ENCODE assay signal across 15 cellular contexts in the genomic region with DNA sequence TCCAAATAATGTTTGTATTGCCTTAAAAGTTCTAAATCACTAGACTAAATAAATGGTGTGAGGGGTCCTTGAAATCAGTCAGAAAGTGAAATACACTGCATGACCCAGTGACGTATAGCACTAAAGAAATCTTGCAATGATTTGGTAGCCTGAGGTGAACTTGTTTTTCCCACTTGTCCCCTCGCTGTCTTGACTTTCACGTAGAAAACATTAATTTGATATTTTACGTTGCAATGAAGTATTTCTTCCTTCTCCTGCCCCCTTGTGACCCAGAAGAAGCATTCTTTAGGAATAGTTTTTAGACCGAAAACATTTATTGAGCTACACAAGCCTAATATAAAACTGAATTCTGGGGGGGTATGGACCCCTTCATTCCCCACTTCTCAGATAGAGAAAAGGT. TPM values are rescaled to one million over a fixed set of nuclear protein-coding genes. Genes with fewer than 3 reads are reported as not detected.
DNase-seq lines count a peak whose midpoint lies in the region; ATAC-seq, FAIRE-seq and TF ChIP-seq lines count a peak whose summit lies in the region.
"Had no signal": no experiment of that assay in that cellular context is flagged by ENCODE, and none has a peak within 500 bp of the region (broad histone marks: within the 10 kb centered on the region; RNA-seq: fewer than 3 reads in every experiment).

No MANE protein-coding gene starts in this region.

- no peak overlapping the region for H3K4me2 ChIP-seq in Loucy (ENCODE audit: low read depth, low read length, poor library complexity, severe bottlenecking)

- H3K4me1 ChIP-seq in Loucy (ENCODE audit: insufficient read depth, low read length, poor library complexity, severe bottlenecking) = no peaks in the 10 kb centered on the region
- H3K4me1 ChIP-seq in lower lobe of right lung = no peaks in the 10 kb centered on the region
- H3K4me1 ChIP-seq: psoas muscle had no signal

- intact Hi-C loops in lower lobe of right lung (cut with DNase I) = no loop called here

- no peaks in the 10 kb centered on the region for H3K79me2 ChIP-seq in Loucy (ENCODE audit: insufficient read depth, low read length)

- no peak for ATAC-seq in lower lobe of right lung
- no peak for ATAC-seq in GM18909 (IDR thresholded peaks at IDR 0.05; ENCODE audit: poor library complexity, unreplicated experiment)
- ATAC-seq: psoas muscle, T-helper 17 cell had no signal

- H4K20me1 ChIP-seq in Loucy (ENCODE audit: insufficient read depth, low read length, poor library complexity, severe bottlenecking) = no peaks in the 10 kb centered on the region

- no peaks in the 10 kb centered on the region for H3K9me2 ChIP-seq in Loucy (replicated peaks; ENCODE audit: low read depth, low read length)

- no peaks in the 10 kb centered on the region for H3F3A ChIP-seq in Loucy (ENCODE audit: low read depth)

- H3K27me3 ChIP-seq in Loucy (ENCODE audit: insufficient read depth, low read length, poor library complexity, severe bottlenecking) (no peaks in the 10 kb centered on the region), lower lobe of right lung (ENCODE audit: low read depth) (no peaks in the 10 kb centered on the region)

- DNase-seq in D721Med (ENCODE audit: insufficient read length, low spot score) (no peak), dermis blood vessel endothelial cell (peak; percentile 25), myocyte (ENCODE audit: low read depth) (peak; percentile 9), frontal cortex (ENCODE audit: low spot score in 2 of 2) (no peak), amygdala (lab: John Stamatoyannopoulos, UW) (no peak), lower lobe of right lung (no peak)
- DNase-seq: activated CD4-positive, alpha-beta T cell treated with anti-CD3 and anti-CD28 coated beads, Interleukin-2, amount 50 U/mL, for 4 hours; activated gamma-delta T cell; NCI-H1930; psoas muscle; stimulated activated CD4-positive, alpha-beta T cell treated with anti-CD3 and anti-CD28 coated beads, Interleukin-4, amount 100 ng/mL, for 4 hours; T-helper 17 cell had no signal

- H3K4me3 ChIP-seq in Loucy (ENCODE audit: low read length, poor library complexity, severe bottlenecking) (no peak overlapping the region), lower lobe of right lung (no peak overlapping the region)
- H3K4me3 ChIP-seq: psoas muscle had no signal

- FAIRE-seq in D721Med (lab: Jason Lieb, UNC) = no peak
- FAIRE-seq in frontal cortex (lab: Jason Lieb, UNC) = no peak
- FAIRE-seq: H1 had no signal

- H3K9me3 ChIP-seq in Loucy (ENCODE audit: insufficient read depth, low read depth, low read length) = no peaks in the 10 kb centered on the region
- no peaks in the 10 kb centered on the region for H3K9me3 ChIP-seq in lower lobe of right lung
- H3K9me3 ChIP-seq: psoas muscle had no signal

- H3K9ac ChIP-seq in Loucy (ENCODE audit: low read depth, low read length, poor library complexity, severe bottlenecking) = no peak overlapping the region

- H3K27ac ChIP-seq in lower lobe of right lung = no peak overlapping the region
- H3K27ac ChIP-seq: psoas muscle had no signal

- TF ChIP-seq CTCF in D721Med (IDR thresholded peaks at IDR 0.05; ENCODE audit: insufficient read depth, missing control alignments) (peak; percentile 37), Loucy (conservative IDR thresholded peaks at IDR 0.05; ENCODE audit: low read length) (peak; percentile 29), lower lobe of right lung (IDR thresholded peaks at IDR 0.05) (no peak)

- H2AFZ ChIP-seq in Loucy (ENCODE audit: low read length) = no peak overlapping the region; the same call in 1 of the 2 replicates

- H3K36me3 ChIP-seq in Loucy (ENCODE audit: insufficient read depth, low read length) = no peaks in the 10 kb centered on the region
- H3K36me3 ChIP-seq in lower lobe of right lung = no peaks in the 10 kb centered on the region

RNA-seq across cellular contexts. Expression of a gene that starts 3.7 kb away (rescaled TPM):
- total RNA-seq in dermis blood vessel endothelial cell = under 0.01 TPM in 1 of 2 replicates, not detected in the other
- not detected in 2 replicates for total RNA-seq in myocyte
- 0.06 TPM for polyA plus RNA-seq in myocyte (2012)
- under 0.01 TPM for total RNA-seq in frontal cortex
- total RNA-seq in lower lobe of right lung = 1.0 TPM
- total RNA-seq: H1 had no signal

RNA-seq across cellular contexts. Expression of a gene that starts 44.3 kb away (rescaled TPM):
- total RNA-seq in dermis blood vessel endothelial cell (46.3 and 71.7 TPM in 2 replicates), myocyte (36.4 and 51.4 TPM in 2 replicates), frontal cortex (55.0 TPM), lower lobe of right lung (50.2 TPM)
- polyA plus RNA-seq in myocyte (2012) = 14.3 TPM

RNA-seq across cellular contexts. Expression of a gene that starts 48.3 kb away (rescaled TPM):
- total RNA-seq in dermis blood vessel endothelial cell (906 and 3,299 TPM in 2 replicates), myocyte (4,018 and 4,391 TPM in 2 replicates), frontal cortex (5,917 TPM), lower lobe of right lung (1,277 TPM)
- polyA plus RNA-seq in myocyte (2012) = 794 TPM

RNA-seq across cellular contexts. Expression of a gene that starts 48.4 kb away (rescaled TPM):
- total RNA-seq in dermis blood vessel endothelial cell (6.2 and 8.5 TPM in 2 replicates), myocyte (14.5 and 16.6 TPM in 2 replicates), frontal cortex (7.7 TPM), lower lobe of right lung (13.7 TPM)
- polyA plus RNA-seq in myocyte (2012) = 8.3 TPM

Comparison
In these comparisons a context has a peak if more than half of its experiments do, and no peak if none do; other contexts are left out.
1. DNase-seq: peak in dermis blood vessel endothelial cell (single experiment) and myocyte (single experiment); none in D721Med (single experiment), frontal cortex (0 of 2), amygdala (0 of 56) and lower lobe of right lung (single experiment).